10 cellular contexts compared by ENCODE assay signal in genomic region chr7:1175597-1175966, GRCh38. TPM values are rescaled to one million over a fixed set of nuclear protein-coding genes. Genes with fewer than 3 reads are reported as not detected.
DNase-seq lines count a peak whose midpoint lies in the region; ATAC-seq and TF ChIP-seq lines count a peak whose summit lies in the region.
"Had no signal": no experiment of that assay in that cellular context is flagged by ENCODE, and none has a peak within 500 bp of the region (broad histone marks: within the 10 kb centered on the region; RNA-seq: fewer than 3 reads in every experiment).

No MANE protein-coding gene starts in this region.

- no peak overlapping the region for H3K9ac ChIP-seq in BLaER1
- peak overlapping the region; percentile 56 for H3K9ac ChIP-seq in Karpas-422 (ENCODE audit: low read length)
- no peak overlapping the region for H3K9ac ChIP-seq in parathyroid adenoma

- H4K20me1 ChIP-seq in BLaER1 (no peaks in the 10 kb centered on the region), Karpas-422 (ENCODE audit: insufficient read depth, low read depth, low read length) (no peaks in the 10 kb centered on the region)

- H2AFZ ChIP-seq in Karpas-422 (ENCODE audit: low read length) (peak overlapping the region; percentile 91), parathyroid adenoma (peak overlapping the region; percentile 77)

- H3K27me3 ChIP-seq in BLaER1 (no peaks in the 10 kb centered on the region), Karpas-422 (ENCODE audit: low read length) (0 out of 2 replicates have a peak, but pooled peaks cover 2% of the 10 kb centered on the region), breast epithelium (peaks cover 0 to 9% of the 10 kb centered on the region in 2 donors), parathyroid adenoma (ENCODE audit: control insufficient read depth, insufficient read depth, low read length) (no peaks in the 10 kb centered on the region)
- H3K27me3 ChIP-seq: brain microvascular endothelial cell had no signal

- intact Hi-C loops in breast epithelium (cut with DNase I; ENCODE audit: low total_unique reads): no loop called here
- intact Hi-C loops in posterior vena cava (cut with DNase I): no loop called here

- no peak for TF ChIP-seq POLR2A in breast epithelium (IDR thresholded peaks at IDR 0.05)

- ATAC-seq in GM21723 (IDR thresholded peaks at IDR 0.05; ENCODE audit: unreplicated experiment) (no peak), GM19351 (IDR thresholded peaks at IDR 0.05; ENCODE audit: unreplicated experiment) (no peak)

- H3K4me1 ChIP-seq in BLaER1: peaks cover 26% of the 10 kb centered on the region
- peaks cover 9% of the 10 kb centered on the region for H3K4me1 ChIP-seq in Karpas-422 (ENCODE audit: low read length)
- peaks cover 0 to 3% of the 10 kb centered on the region in 2 donors for H3K4me1 ChIP-seq in breast epithelium
- H3K4me1 ChIP-seq in parathyroid adenoma: no peaks in the 10 kb centered on the region

- H3K4me2 ChIP-seq in BLaER1 (peak overlapping the region; percentile 20), Karpas-422 (ENCODE audit: low read depth, low read length, poor library complexity, severe bottlenecking) (peak overlapping the region; percentile 59), parathyroid adenoma (ENCODE audit: low read length) (no peak overlapping the region)

- peaks cover 5% of the 10 kb centered on the region; the same call in 1 of the 2 replicates for H3K9me3 ChIP-seq in BLaER1
- H3K9me3 ChIP-seq in Karpas-422 (ENCODE audit: low read length): peaks cover 6% of the 10 kb centered on the region; the same call in 1 of the 2 replicates
- H3K9me3 ChIP-seq in breast epithelium: no peaks in the 10 kb centered on the region
- H3K9me3 ChIP-seq in parathyroid adenoma (ENCODE audit: control insufficient read depth, low read length): no peaks in the 10 kb centered on the region

- H3K36me3 ChIP-seq in BLaER1 (no peaks in the 10 kb centered on the region), Karpas-422 (ENCODE audit: insufficient read depth, low read length) (no peaks in the 10 kb centered on the region), breast epithelium (no peaks in the 10 kb centered on the region), parathyroid adenoma (ENCODE audit: control insufficient read depth, insufficient read depth, low read length) (no peaks in the 10 kb centered on the region)
- H3K36me3 ChIP-seq: brain microvascular endothelial cell had no signal

- H3K9me2 ChIP-seq in Karpas-422 (replicated peaks; ENCODE audit: insufficient read depth, low read length): no peaks in the 10 kb centered on the region

- H3K4me3 ChIP-seq in BLaER1 (no peak overlapping the region), Karpas-422 (ENCODE audit: low read length) (peak overlapping the region; percentile 47; the same call in 1 of the 2 replicates), breast epithelium (peak overlapping the region in 2 of 3 donors; percentile 9 to 21), parathyroid adenoma (ENCODE audit: low read depth, low read length) (no peak overlapping the region)

- DNase-seq in Karpas-422 (no peak), breast epithelium (ENCODE audit: low spot score in 2 of 2) (no peak), posterior vena cava (ENCODE audit: low spot score) (no peak), NCI-H69 (lab: John Stamatoyannopoulos, UW) (no peak)

- TF ChIP-seq CTCF in breast epithelium (IDR thresholded peaks at IDR 0.05) (no peak), parathyroid adenoma (IDR thresholded peaks at IDR 0.05) (no peak)

- no peaks in the 10 kb centered on the region for H3K79me2 ChIP-seq in Karpas-422 (ENCODE audit: low read length)
- H3K79me2 ChIP-seq in parathyroid adenoma: no peaks in the 10 kb centered on the region

- H3K27ac ChIP-seq in BLaER1 (no peak overlapping the region), Karpas-422 (ENCODE audit: low read length) (no peak overlapping the region), breast epithelium (no peak overlapping the region), parathyroid adenoma (no peak overlapping the region)
- H3K27ac ChIP-seq: brain microvascular endothelial cell had no signal

RNA-seq across cellular contexts. Expression of gene ZFAND2A, which starts 15.6 kb away (rescaled TPM):
- 5.2 and 11.5 TPM in 2 replicates for total RNA-seq in Karpas-422 (2014; rRNA removed; shearing (Covaris generic); ENCODE audit: low replicate concordance)
- total RNA-seq in breast epithelium (10 to 100 TPM; 31.9 to 41.6 (median 34.1) TPM), posterior vena cava (10 to 100 TPM; 22.6 to 30.9 TPM)

RNA-seq across cellular contexts. Expression of gene UNCX, which starts 57.1 kb away (rescaled TPM):
- not detected in 2 replicates for total RNA-seq in Karpas-422 (2014; rRNA removed; shearing (Covaris generic); ENCODE audit: low replicate concordance)
- total RNA-seq in breast epithelium: not detected
- total RNA-seq in posterior vena cava: not detected
- total RNA-seq: M059J had no signal

Comparison
In these comparisons a context has a peak if more than half of its experiments do, and no peak if none do; other contexts are left out.
1. H3K4me3 ChIP-seq: peak in Karpas-422 (single experiment) and breast epithelium (2 of 3); none in BLaER1 (single experiment) and parathyroid adenoma (single experiment).